In the genomic region with DNA sequence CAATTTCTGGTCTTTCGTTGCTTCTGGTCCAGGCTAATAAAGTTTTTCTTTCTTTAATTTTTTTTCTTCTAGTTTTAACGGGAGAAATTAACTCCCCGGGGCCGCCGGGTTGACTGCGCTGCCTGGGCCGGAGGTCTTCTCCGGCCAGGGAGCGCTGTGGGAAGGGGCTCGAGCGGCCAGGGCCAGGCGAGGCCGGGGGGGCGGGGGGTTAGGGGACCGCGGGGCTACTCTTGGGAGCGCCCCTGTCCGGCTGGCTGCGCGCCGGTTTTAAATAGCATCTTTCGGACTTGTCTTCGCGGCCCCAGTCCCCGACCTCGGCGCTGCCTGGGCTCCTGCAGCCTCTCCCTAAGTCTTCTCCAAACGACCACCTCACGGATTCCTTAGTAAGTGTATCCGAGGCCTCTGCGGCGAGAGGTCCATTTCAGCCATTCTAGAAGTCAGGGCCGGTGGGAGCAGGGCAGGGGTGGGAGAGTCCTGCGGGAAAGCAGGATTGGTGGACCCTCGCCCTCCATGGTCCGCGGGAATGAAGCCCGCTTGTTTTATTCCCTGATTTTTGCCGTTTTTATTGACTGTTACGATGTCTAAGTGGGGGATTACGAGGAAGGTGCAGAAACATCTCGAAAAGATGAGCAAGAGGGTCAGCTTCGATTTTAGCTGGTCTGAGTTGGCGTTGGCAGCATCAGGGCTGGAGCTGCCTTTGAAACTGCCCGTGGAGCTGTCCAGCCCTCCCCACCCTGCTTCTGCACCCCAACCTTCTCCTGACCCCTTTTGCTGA, we compare ENCODE assay signal across 8 cellular contexts. TPM values are rescaled to one million over a fixed set of nuclear protein-coding genes. Genes with fewer than 3 reads are reported as not detected.
DNase-seq lines count a peak whose midpoint lies in the region; ATAC-seq, FAIRE-seq and TF ChIP-seq lines count a peak whose summit lies in the region.

No MANE protein-coding gene starts in this region.

- POLR2A ChIA-PET in H1 (lab: Charles Lee; ENCODE audit: partially characterized antibody), result interaction anchor here (0.7 to 2.6 kb wide), 25 partner anchors 9 to 238 kb away, joined by 3 to 41 read pairs (median 4); a partner anchor contains a TSS

- H3K27me3 Mint-ChIP-seq in memory B cell, result peaks cover 1% of the 10 kb centered on the region
- peaks cover 10% of the 10 kb centered on the region for H3K27me3 Mint-ChIP-seq in stimulated activated naive CD8-positive, alpha-beta T cell treated with anti-CD3 and anti-CD28 coated beads, Interleukin-15, Interleukin-2, amounts not matched to agents 100 ng/mL and 50 ng/mL, for 24 hours

- H4K20me1 ChIP-seq in H1 (replicated peaks in 1 of 2; ENCODE audit: control insufficient read depth in 1 of 2, insufficient read depth in 2 of 2, low read length in 2 of 2), result peaks cover 0 to 3% of the 10 kb centered on the region in 2 experiments

- TF ChIP-seq CTCF in WI38 (IDR thresholded peaks at IDR 0.05; ENCODE audit: low read depth, low read length) (no peak), H1 (IDR thresholded peaks at IDR 0.05; ENCODE audit: control extremely low read depth in 1 of 3, insufficient read depth in 1 of 3, low read depth in 1 of 3, low read length in 3 of 3) (no peak)

- peak overlapping the region; percentile 78 for H3K56ac ChIP-seq in H1 (replicated peaks; ENCODE audit: insufficient read length, low read depth, low read length)

- no peak overlapping the region for H3K23ac ChIP-seq in H1 (ENCODE audit: insufficient read length)

- peak overlapping the region; percentile 88 to 92 (median 89) for H3K9ac ChIP-seq in H1 (replicated peaks in 1 of 4; ENCODE audit: extremely low read depth in 1 of 4, low read depth in 3 of 4, low read length in 3 of 4)

- no peak; a peak in 1 of 4 replicates for TF ChIP-seq RAD21 in H1 (IDR thresholded peaks at IDR 0.05 in 1 of 2, conservative IDR thresholded peaks at IDR 0.05 in 1 of 2; ENCODE audit: low read depth in 2 of 2, low read length in 2 of 2)

- peak; percentile 36 for FAIRE-seq in H1 (lab: Jason Lieb, UNC)

- WGBS in H1 (ENCODE audit: extremely low coverage in 1 of 2, insufficient coverage in 1 of 2, insufficient read length in 1 of 2, insufficient replicate concordance in 2 of 2, low coverage in 1 of 2, low lambda C conversion rate in 2 of 2, missing lambda C conversion rate in 1 of 2), 2 experiments, result 3% methylated on average over 37 of the region's 45 CpGs; no CpG with 5 or more reads in 1 of the 2 experiments

- peak overlapping the region; percentile 83 for H3K18ac ChIP-seq in H1 (ENCODE audit: extremely low read depth, low read length)

- peaks cover 3% of the 10 kb centered on the region for H3K79me1 ChIP-seq in H1 (ENCODE audit: low read depth, low read length)

- H2AK5ac ChIP-seq in H1 (ENCODE audit: low read depth, low read length), result no peak overlapping the region

- peak overlapping the region; percentile 97 for H4K8ac ChIP-seq in H1 (ENCODE audit: extremely low read depth, insufficient read depth, low read length)

- peak overlapping the region; percentile 92 for H3K4me3 ChIP-seq in Jurkat, Clone E6-1 (ENCODE audit: low read length)
- peak overlapping the region; percentile 86 for H3K4me3 ChIP-seq in WI38 (ENCODE audit: low read depth, low read length)
- peak overlapping the region; percentile 59 to 93 (median 90) for H3K4me3 ChIP-seq in H1 (ENCODE audit: extremely low read depth in 1 of 4, insufficient read depth in 2 of 4, low read depth in 3 of 4, low read length in 4 of 4)

- peak overlapping the region; percentile 92 for H4K5ac ChIP-seq in H1 (ENCODE audit: insufficient read length, low read depth, low read length)

- DNase-seq in NCI-H1694 (lab: John Stamatoyannopoulos, UW) (peak; percentile 17), NCI-H1694 treated with DMSO at 0.1 percent for 48 hours (lab: John Stamatoyannopoulos, UW) (no peak), H4 (ENCODE audit: low spot score) (peak; percentile 48), H1 (ENCODE audit: low read depth in 1 of 2, low spot score in 2 of 2) (no peak), memory B cell (ENCODE audit: low spot score in 2 of 2) (peak; percentile 6 to 28)
- DNase-seq in Jurkat, Clone E6-1 (ENCODE audit: low read depth, low spot score), result no peak

- no peak overlapping the region for H2AFZ ChIP-seq in H1 (ENCODE audit: low read length)

- peaks cover 0 to 15% (median 0%) of the 10 kb centered on the region in 4 experiments; a peak in 2 of 8 replicates for H3K36me3 ChIP-seq in H1 (ENCODE audit: control insufficient read depth in 2 of 4, insufficient read depth in 4 of 4, low read length in 3 of 4)

- no peaks in the 10 kb centered on the region; a peak in 2 of 7 replicates for H3K4me1 ChIP-seq in H1 (replicated peaks in 1 of 4; ENCODE audit: control insufficient read depth in 3 of 4, insufficient read depth in 4 of 4, low read length in 3 of 4)

- no peak overlapping the region for H2BK120ac ChIP-seq in H1 (replicated peaks; ENCODE audit: low read depth, low read length)

- H4K91ac ChIP-seq in H1 (replicated peaks; ENCODE audit: insufficient read length, low read length), result peak overlapping the region; percentile 22

- TF ChIP-seq POLR2A in H1 (IDR thresholded peaks at IDR 0.05; ENCODE audit: control extremely low read depth in 1 of 2, low read depth in 2 of 2, low read length in 2 of 2), result peak in 1 of 2 experiments; percentile 64; a peak in 1 of 3 replicates

- H3K4me1 Mint-ChIP-seq in memory B cell, result peaks cover 23% of the 10 kb centered on the region
- peaks cover 55% of the 10 kb centered on the region for H3K4me1 Mint-ChIP-seq in stimulated activated naive CD8-positive, alpha-beta T cell treated with anti-CD3 and anti-CD28 coated beads, Interleukin-15, Interleukin-2, amounts not matched to agents 100 ng/mL and 50 ng/mL, for 24 hours (ENCODE audit: low read depth)

- H2BK20ac ChIP-seq in H1 (ENCODE audit: low read length), result no peak overlapping the region

- H3K9me3 Mint-ChIP-seq in memory B cell, result no peaks in the 10 kb centered on the region
- peaks cover 6% of the 10 kb centered on the region for H3K9me3 Mint-ChIP-seq in stimulated activated naive CD8-positive, alpha-beta T cell treated with anti-CD3 and anti-CD28 coated beads, Interleukin-15, Interleukin-2, amounts not matched to agents 100 ng/mL and 50 ng/mL, for 24 hours

- no peak for TF ChIP-seq EP300 in H1 (IDR thresholded peaks at IDR 0.05; ENCODE audit: borderline replicate concordance in 1 of 2, low read depth in 2 of 2, low read length in 2 of 2)

- peak; percentile 2 for ATAC-seq in memory B cell (ENCODE audit: low read depth)

- H3K4ac ChIP-seq in H1 (replicated peaks; ENCODE audit: insufficient read length, low read depth, low read length), result peak overlapping the region; percentile 22

- H3K79me2 ChIP-seq in H1 (ENCODE audit: control insufficient read depth in 1 of 2, insufficient read depth in 2 of 2, low read length in 2 of 2), result peaks cover 3 to 50% of the 10 kb centered on the region in 2 experiments; a peak in 3 of 4 replicates

- H2BK5ac ChIP-seq in H1 (ENCODE audit: low read depth, low read length), result peak overlapping the region; percentile 76

- H3K4me3 Mint-ChIP-seq in memory B cell, result peak overlapping the region; percentile 92
- peak overlapping the region; percentile 92 for H3K4me3 Mint-ChIP-seq in stimulated activated naive CD8-positive, alpha-beta T cell treated with anti-CD3 and anti-CD28 coated beads, Interleukin-15, Interleukin-2, amounts not matched to agents 100 ng/mL and 50 ng/mL, for 24 hours

- no peak overlapping the region for H2BK15ac ChIP-seq in H1 (ENCODE audit: low read length)

- H3K27me3 ChIP-seq in H1 (replicated peaks in 1 of 4; ENCODE audit: control insufficient read depth in 3 of 4, extremely low read depth in 1 of 4, insufficient read depth in 3 of 4, low read length in 3 of 4), result no peaks in the 10 kb centered on the region

- 0 out of 2 replicates have a peak overlapping the region, but pooled peaks have one; percentile 13 for H2BK12ac ChIP-seq in H1 (ENCODE audit: low read depth, low read length)

- no peaks in the 10 kb centered on the region for H3K9me3 ChIP-seq in H1 (ENCODE audit: insufficient read depth in 2 of 2, low read depth in 1 of 2, low read length in 1 of 2)

- peak overlapping the region; percentile 92 for H3K27ac Mint-ChIP-seq in memory B cell
- peak overlapping the region; percentile 96 for H3K27ac Mint-ChIP-seq in stimulated activated naive CD8-positive, alpha-beta T cell treated with anti-CD3 and anti-CD28 coated beads, Interleukin-15, Interleukin-2, amounts not matched to agents 100 ng/mL and 50 ng/mL, for 24 hours

- no peak overlapping the region for H3K14ac ChIP-seq in H1 (ENCODE audit: insufficient read length)

- H3K4me2 ChIP-seq in H1 (ENCODE audit: insufficient read depth in 1 of 2, low read depth in 2 of 2, low read length in 2 of 2), result peak overlapping the region; percentile 88 to 89

- peak overlapping the region; percentile 89 for H3K27ac ChIP-seq in H1 (ENCODE audit: low read depth, low read length)

- H3K36me3 Mint-ChIP-seq in memory B cell, result peaks cover 12% of the 10 kb centered on the region
- H3K36me3 Mint-ChIP-seq in stimulated activated naive CD8-positive, alpha-beta T cell treated with anti-CD3 and anti-CD28 coated beads, Interleukin-15, Interleukin-2, amounts not matched to agents 100 ng/mL and 50 ng/mL, for 24 hours (ENCODE audit: low read depth), result peaks cover 40% of the 10 kb centered on the region

- CTCF ChIA-PET in H1 (lab: Charles Lee; ENCODE audit: partially characterized antibody), result no interaction called here

- peaks cover 6% of the 10 kb centered on the region for H3K23me2 ChIP-seq in H1 (ENCODE audit: low read depth, low read length)

TF ChIP-seq in H1, 55 proteins besides CTCF, POLR2A, EP300 and RAD21 (continues in another document):
- peak; percentile 75 for TF ChIP-seq ASH2L (IDR thresholded peaks at IDR 0.05; ENCODE audit: low read length)
- TF ChIP-seq CBX5 (IDR thresholded peaks at IDR 0.05; ENCODE audit: low read depth, low read length), result no peak
- TF ChIP-seq SUZ12 (IDR thresholded peaks at IDR 0.05; ENCODE audit: low read length), result no peak
- TF ChIP-seq PHF8 (conservative IDR thresholded peaks at IDR 0.05; ENCODE audit: low read depth, low read length), result peak; percentile 64
- TF ChIP-seq SIN3A (conservative IDR thresholded peaks at IDR 0.05 in 1 of 2, IDR thresholded peaks at IDR 0.05 in 1 of 2; ENCODE audit: low read depth in 1 of 2, low read length in 2 of 2), result peak; percentile 49 to 85; a peak in 2 of 4 replicates
- peak; percentile 43; the same call in 1 of the 2 replicates for TF ChIP-seq RBBP5 (IDR thresholded peaks at IDR 0.05; ENCODE audit: borderline replicate concordance, low read depth, low read length)

RNA-seq across cellular contexts. Expression of a gene that starts 0.5 kb away (rescaled TPM):
- 53.1 and 71.6 TPM in 2 replicates for total RNA-seq in H4 (2014; rRNA removed; shearing (Covaris generic))
- 49.4 TPM for polyA plus RNA-seq in Jurkat, Clone E6-1 (2012; ENCODE audit: insufficient read depth, insufficient read length)
- total RNA-seq in H1 (2021; fragmentation: NEBNext Ultra II Directional; extraction: Animal tissue kit (Norgen Biotek cat#: 25700)), result 63.3 and 70.6 TPM in 2 replicates
- polyA plus RNA-seq in H1 (2011; rRNA removed), result 8.6 and 17.9 TPM in 2 replicates
- 32.6 TPM for polyA plus RNA-seq in H1 (2011; cell fraction: cytosol; rRNA removed)
- polyA plus RNA-seq in H1 (2011; cell fraction: nucleus; rRNA removed), result 10.7 TPM
- 39.6 to 65.6 TPM (median 46.7 TPM) in 4 replicates for polyA plus RNA-seq in H1 (2012, experiment 1 of 2)
- polyA plus RNA-seq in H1 (2012, experiment 2 of 2), result 5.4 TPM
- 52.8 TPM for polyA plus RNA-seq in H1 (2013, experiment 1 of 2)
- polyA plus RNA-seq in H1 (2013, experiment 2 of 2), result 52.4 TPM
- polyA minus RNA-seq in H1 (2011; rRNA and poly(A)+ RNA removed), result 52.7 and 64.9 TPM in 2 replicates
- 28.2 TPM for polyA minus RNA-seq in H1 (2011; cell fraction: cytosol; rRNA and poly(A)+ RNA removed)
- 109 TPM for polyA minus RNA-seq in H1 (2011; cell fraction: nucleus; rRNA and poly(A)+ RNA removed)

Comparison
In these comparisons a context has a peak if more than half of its experiments do, and no peak if none do; other contexts are left out.
1. DNase-seq: peak in NCI-H1694 (single experiment), H4 (single experiment) and memory B cell (2 of 2); none in NCI-H1694 treated with DMSO at 0.1 percent for 48 hours (single experiment), Jurkat, Clone E6-1 (single experiment) and H1 (0 of 2).
2. Peak in every context shown above with its lines, with median percentiles within 50 percentile points of each other: H3K4me3 ChIP-seq.